Comparison of ENCODE assay signal across 9 cellular contexts in the genomic region with DNA sequence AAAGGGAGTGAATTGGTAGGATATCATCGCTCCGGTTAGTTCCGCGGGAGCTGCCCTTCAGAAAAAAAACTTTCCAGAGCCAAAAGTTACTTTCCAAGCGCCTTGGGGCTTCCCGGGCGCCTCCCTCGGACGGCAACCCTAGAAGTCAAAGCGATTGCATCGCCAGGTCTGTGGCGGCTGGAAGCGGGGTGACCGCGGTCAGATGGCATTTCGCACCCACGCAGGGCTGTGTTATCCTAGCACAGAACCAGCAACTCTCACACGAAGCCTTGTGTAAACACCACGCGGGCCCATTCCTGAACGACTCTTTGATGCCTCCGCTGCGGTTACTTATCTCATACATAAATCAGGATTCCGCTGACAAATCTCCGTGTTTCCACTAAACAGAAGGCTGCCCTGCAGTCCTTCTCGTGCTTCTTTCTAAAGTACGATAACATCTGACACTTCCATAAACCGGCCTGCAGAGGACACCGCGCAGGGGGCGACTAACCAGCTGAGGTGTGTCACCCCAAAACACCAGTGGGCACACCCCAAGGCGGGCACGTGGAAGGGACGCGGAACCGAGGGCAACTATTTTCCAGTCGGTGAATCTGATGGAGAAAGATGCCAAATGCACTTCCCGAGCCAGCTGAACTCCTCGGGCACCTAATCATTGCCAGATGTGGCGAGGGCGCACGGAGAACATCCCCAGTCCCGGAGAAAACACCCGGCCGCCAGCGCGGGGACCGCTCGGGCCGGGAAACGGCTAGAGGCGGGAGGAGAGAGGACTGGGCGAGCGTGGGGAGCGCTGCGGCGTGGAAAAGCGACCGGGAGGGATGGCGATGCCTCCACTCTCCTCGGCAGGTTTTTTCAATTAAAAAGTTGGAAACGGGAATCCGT. TPM values are rescaled to one million over a fixed set of nuclear protein-coding genes. Genes with fewer than 3 reads are reported as not detected.
DNase-seq lines count a peak whose midpoint lies in the region; ATAC-seq, FAIRE-seq and TF ChIP-seq lines count a peak whose summit lies in the region.
"Had no signal": no experiment of that assay in that cellular context is flagged by ENCODE, and none has a peak within 500 bp of the region (broad histone marks: within the 10 kb centered on the region; RNA-seq: fewer than 3 reads in every experiment).

No MANE protein-coding gene starts in this region.

- TF ChIP-seq CTCF in AG04450 (IDR thresholded peaks at IDR 0.05; ENCODE audit: low read depth, low read length) (no peak), H1 (IDR thresholded peaks at IDR 0.05; ENCODE audit: control extremely low read depth in 1 of 3, insufficient read depth in 1 of 3, low read depth in 1 of 3, low read length in 3 of 3) (no peak), nephron (IDR thresholded peaks at IDR 0.05; ENCODE audit: unreplicated experiment in 3 of 3) (no peak)

- H2BK120ac ChIP-seq in H1 (replicated peaks; ENCODE audit: low read depth, low read length): no peak overlapping the region

- peaks cover 74% of the 10 kb centered on the region for H3K27me3 Mint-ChIP-seq in nephron (ENCODE audit: low read depth)
- H3K27me3 Mint-ChIP-seq in activated CD4-positive, alpha-beta memory T cell treated with anti-CD3 and anti-CD28 coated beads, Interleukin-2, amount 10 ng/mL, durations not matched to agents 7 days and 5 days: peaks cover 39% of the 10 kb centered on the region

- H3K4me1 Mint-ChIP-seq in nephron: peaks cover 31% of the 10 kb centered on the region
- H3K4me1 Mint-ChIP-seq in activated CD4-positive, alpha-beta memory T cell treated with anti-CD3 and anti-CD28 coated beads, Interleukin-2, amount 10 ng/mL, durations not matched to agents 7 days and 5 days: peaks cover 3% of the 10 kb centered on the region

- no peak for TF ChIP-seq RAD21 in H1 (IDR thresholded peaks at IDR 0.05 in 1 of 2, conservative IDR thresholded peaks at IDR 0.05 in 1 of 2; ENCODE audit: low read depth in 2 of 2, low read length in 2 of 2)

- H3K23ac ChIP-seq in H1 (ENCODE audit: insufficient read length): no peak overlapping the region

- no peak overlapping the region for H3K9ac ChIP-seq in H1 (replicated peaks in 1 of 4; ENCODE audit: extremely low read depth in 1 of 4, low read depth in 3 of 4, low read length in 3 of 4)

- no peaks in the 10 kb centered on the region for H3K79me1 ChIP-seq in H1 (ENCODE audit: low read depth, low read length)

- H4K91ac ChIP-seq in H1 (replicated peaks; ENCODE audit: insufficient read length, low read length): no peak overlapping the region

- H3K23me2 ChIP-seq in H1 (ENCODE audit: low read depth, low read length): peaks cover 20% of the 10 kb centered on the region

- H3K36me3 Mint-ChIP-seq in nephron (ENCODE audit: low read depth): no peaks in the 10 kb centered on the region
- no peaks in the 10 kb centered on the region for H3K36me3 Mint-ChIP-seq in activated CD4-positive, alpha-beta memory T cell treated with anti-CD3 and anti-CD28 coated beads, Interleukin-2, amount 10 ng/mL, durations not matched to agents 7 days and 5 days (ENCODE audit: low read depth)

- peak overlapping the region; percentile 46; the same call in 1 of the 2 replicates for H2BK15ac ChIP-seq in H1 (ENCODE audit: low read length)

- H2BK20ac ChIP-seq in H1 (ENCODE audit: low read length): no peak overlapping the region

- H3K4me3 Mint-ChIP-seq in nephron: peak overlapping the region; percentile 89 to 92 (median 89)
- H3K4me3 Mint-ChIP-seq in activated CD4-positive, alpha-beta memory T cell treated with anti-CD3 and anti-CD28 coated beads, Interleukin-2, amount 10 ng/mL, durations not matched to agents 7 days and 5 days: no peak overlapping the region

- no peak overlapping the region for H3K14ac ChIP-seq in H1 (ENCODE audit: insufficient read length)

- peak overlapping the region; percentile 77 to 95 for H3K4me2 ChIP-seq in H1 (ENCODE audit: insufficient read depth in 1 of 2, low read depth in 2 of 2, low read length in 2 of 2)

- H3K9me3 ChIP-seq in AG04450 (ENCODE audit: control insufficient read depth, insufficient read depth, low read length) (no peaks in the 10 kb centered on the region), H1 (ENCODE audit: insufficient read depth in 2 of 2, low read depth in 1 of 2, low read length in 1 of 2) (no peaks in the 10 kb centered on the region)

- WGBS in H1 (ENCODE audit: extremely low coverage in 1 of 2, insufficient coverage in 1 of 2, insufficient read length in 1 of 2, insufficient replicate concordance in 2 of 2, low coverage in 1 of 2, low lambda C conversion rate in 2 of 2, missing lambda C conversion rate in 1 of 2), 2 experiments: 3% methylated on average over 63 of the region's 63 CpGs; no CpG with 5 or more reads in 1 of the 2 experiments

- TF ChIP-seq POLR2A in H1 (IDR thresholded peaks at IDR 0.05; ENCODE audit: control extremely low read depth in 1 of 2, low read depth in 2 of 2, low read length in 2 of 2): no peak

- peak overlapping the region; percentile 71; the same call in 1 of the 2 replicates for H2AFZ ChIP-seq in H1 (ENCODE audit: low read length)

- DNase-seq in AG04450 (ENCODE audit: low read depth, low spot score): no peak
- DNase-seq in HuH-7 (ENCODE audit: low spot score): peak; percentile 50
- peak in 1 of 2 experiments; percentile 52 for DNase-seq in H1 (ENCODE audit: low read depth in 1 of 2, low spot score in 2 of 2)
- no peak for DNase-seq in activated CD4-positive, alpha-beta memory T cell treated with anti-CD3 and anti-CD28 coated beads, Interleukin-2, amount 10 ng/mL, durations not matched to agents 7 days and 5 days

- no peak overlapping the region for H3K56ac ChIP-seq in H1 (replicated peaks; ENCODE audit: insufficient read length, low read depth, low read length)

- no peaks in the 10 kb centered on the region for H3K79me2 ChIP-seq in H1 (ENCODE audit: control insufficient read depth in 1 of 2, insufficient read depth in 2 of 2, low read length in 2 of 2)

- ATAC-seq in HG03135 (IDR thresholded peaks at IDR 0.05; ENCODE audit: unreplicated experiment): no peak
- ATAC-seq in GM21423 (IDR thresholded peaks at IDR 0.05; ENCODE audit: unreplicated experiment): no peak
- ATAC-seq in HG03342 (IDR thresholded peaks at IDR 0.05; ENCODE audit: unreplicated experiment): no peak

- peaks cover 0 to 13% (median 6%) of the 10 kb centered on the region in 4 experiments; a peak in 5 of 7 replicates for H3K4me1 ChIP-seq in H1 (replicated peaks in 1 of 4; ENCODE audit: control insufficient read depth in 3 of 4, insufficient read depth in 4 of 4, low read length in 3 of 4)

- H3K9me3 Mint-ChIP-seq in nephron: no peaks in the 10 kb centered on the region
- no peaks in the 10 kb centered on the region for H3K9me3 Mint-ChIP-seq in activated CD4-positive, alpha-beta memory T cell treated with anti-CD3 and anti-CD28 coated beads, Interleukin-2, amount 10 ng/mL, durations not matched to agents 7 days and 5 days

- CTCF ChIA-PET in AG04450 (lab: Charles Lee): interaction anchor here (0.6 kb wide), 1 partner anchor 231 kb away, joined by 4 read pairs; no protein-coding TSS in a partner anchor
- CTCF ChIA-PET in H1 (lab: Charles Lee; ENCODE audit: partially characterized antibody): interaction anchor here (0.8 to 1.7 kb wide), 5 partner anchors 11 to 115 kb away, joined by 3 to 5 read pairs (median 3); no protein-coding TSS in a partner anchor
- CTCF ChIA-PET in activated CD4-positive, alpha-beta memory T cell treated with anti-CD3 and anti-CD28 coated beads, Interleukin-2, amount 10 ng/mL, durations not matched to agents 7 days and 5 days (lab: Charles Lee): no interaction called here

- peak overlapping the region; percentile 58 to 82 (median 62) for H3K27ac Mint-ChIP-seq in nephron
- H3K27ac Mint-ChIP-seq in activated CD4-positive, alpha-beta memory T cell treated with anti-CD3 and anti-CD28 coated beads, Interleukin-2, amount 10 ng/mL, durations not matched to agents 7 days and 5 days: no peak overlapping the region

- no peak for FAIRE-seq in H1 (lab: Jason Lieb, UNC)
- FAIRE-seq: TTC549 had no signal

- H3K36me3 ChIP-seq in H1 (ENCODE audit: control insufficient read depth in 2 of 4, insufficient read depth in 4 of 4, low read length in 3 of 4): peaks cover 0 to 6% (median 0%) of the 10 kb centered on the region in 4 experiments; a peak in 1 of 8 replicates

- H4K8ac ChIP-seq in H1 (ENCODE audit: extremely low read depth, insufficient read depth, low read length): peak overlapping the region; percentile 28; the same call in 1 of the 2 replicates

- H2BK5ac ChIP-seq in H1 (ENCODE audit: low read depth, low read length): no peak overlapping the region

- no peak overlapping the region for H4K5ac ChIP-seq in H1 (ENCODE audit: insufficient read length, low read depth, low read length)

- POLR2A ChIA-PET in AG04450 (lab: Yijun Ruan, JAX): no interaction called here
- POLR2A ChIA-PET in H1 (lab: Charles Lee; ENCODE audit: partially characterized antibody): no interaction called here
- POLR2A ChIA-PET in activated CD4-positive, alpha-beta memory T cell treated with anti-CD3 and anti-CD28 coated beads, Interleukin-2, amount 10 ng/mL, durations not matched to agents 7 days and 5 days (lab: Charles Lee): no interaction called here

- H3K27ac ChIP-seq in AG04450 (ENCODE audit: low read depth, low read length): no peak overlapping the region
- H3K27ac ChIP-seq in H1 (ENCODE audit: low read depth, low read length): no peak overlapping the region

- H2BK12ac ChIP-seq in H1 (ENCODE audit: low read depth, low read length): peak overlapping the region; percentile 75; the same call in 1 of the 2 replicates

- H3K18ac ChIP-seq in H1 (ENCODE audit: extremely low read depth, low read length): no peak overlapping the region

- H3K4me3 ChIP-seq in AG04450 (ENCODE audit: low read depth, low read length) (peak overlapping the region; percentile 64), H1 (ENCODE audit: extremely low read depth in 1 of 4, insufficient read depth in 2 of 4, low read depth in 3 of 4, low read length in 4 of 4) (peak overlapping the region; percentile 48 to 78 (median 54))

- H3K27me3 ChIP-seq in AG04450 (ENCODE audit: control insufficient read depth, insufficient read depth, low read length) (peaks cover 29% of the 10 kb centered on the region), H1 (replicated peaks in 1 of 4; ENCODE audit: control insufficient read depth in 3 of 4, extremely low read depth in 1 of 4, insufficient read depth in 3 of 4, low read length in 3 of 4) (peaks cover 30 to 44% (median 38%) of the 10 kb centered on the region in 4 experiments)

- H3K4ac ChIP-seq in H1 (replicated peaks; ENCODE audit: insufficient read length, low read depth, low read length): no peak overlapping the region

- TF ChIP-seq EP300 in H1 (IDR thresholded peaks at IDR 0.05; ENCODE audit: borderline replicate concordance in 1 of 2, low read depth in 2 of 2, low read length in 2 of 2): no peak

- no peaks in the 10 kb centered on the region for H4K20me1 ChIP-seq in H1 (replicated peaks in 1 of 2; ENCODE audit: control insufficient read depth in 1 of 2, insufficient read depth in 2 of 2, low read length in 2 of 2)

- no peak overlapping the region for H2AK5ac ChIP-seq in H1 (ENCODE audit: low read depth, low read length)

RNA-seq across cellular contexts. Expression of gene COLEC12, which starts 0.9 kb away (rescaled TPM):
- polyA plus RNA-seq in AG04450 (2011; rRNA removed): 10.4 and 10.9 TPM in 2 replicates
- 7.3 and 7.8 TPM in 2 replicates for polyA minus RNA-seq in AG04450 (2011; rRNA and poly(A)+ RNA removed)
- 2.2 and 2.3 TPM in 2 replicates for total RNA-seq in H1 (2021; fragmentation: NEBNext Ultra II Directional; extraction: Animal tissue kit (Norgen Biotek cat#: 25700))
- polyA plus RNA-seq in H1 (2011; rRNA removed): 0.44 and 0.47 TPM in 2 replicates
- 0.72 TPM for polyA plus RNA-seq in H1 (2011; cell fraction: cytosol; rRNA removed)
- polyA plus RNA-seq in H1 (2011; cell fraction: nucleus; rRNA removed): 0.78 TPM
- 0.64 to 0.81 TPM (median 0.78 TPM) in 4 replicates for polyA plus RNA-seq in H1 (2012, experiment 1 of 2)
- 0.22 TPM for polyA plus RNA-seq in H1 (2012, experiment 2 of 2)
- 1.8 TPM for polyA plus RNA-seq in H1 (2013, experiment 1 of 2)
- 2.3 TPM for polyA plus RNA-seq in H1 (2013, experiment 2 of 2)
- polyA minus RNA-seq in H1 (2011; rRNA and poly(A)+ RNA removed): 0.85 and 0.88 TPM in 2 replicates
- polyA minus RNA-seq in H1 (2011; cell fraction: cytosol; rRNA and poly(A)+ RNA removed): 0.44 TPM
- 0.90 TPM for polyA minus RNA-seq in H1 (2011; cell fraction: nucleus; rRNA and poly(A)+ RNA removed)
- not detected for total RNA-seq in activated CD4-positive, alpha-beta memory T cell treated with anti-CD3 and anti-CD28 coated beads, Interleukin-2, amount 10 ng/mL, durations not matched to agents 7 days and 5 days
